Comparison of ENCODE assay signal across 9 cellular contexts in genomic region chr17:59521465-59522126, GRCh38. TPM values are rescaled to one million over a fixed set of nuclear protein-coding genes. Genes with fewer than 3 reads are reported as not detected.
DNase-seq lines count a peak whose midpoint lies in the region; ATAC-seq, FAIRE-seq and TF ChIP-seq lines count a peak whose summit lies in the region.
"Had no signal": no experiment of that assay in that cellular context is flagged by ENCODE, and none has a peak within 500 bp of the region (broad histone marks: within the 10 kb centered on the region; RNA-seq: fewer than 3 reads in every experiment).

No MANE protein-coding gene starts in this region.

- H3K36me3 Mint-ChIP-seq in activated B cell treated with CpG ODN at 0.5 μM for 24 hours (ENCODE audit: low read depth), result no peaks in the 10 kb centered on the region

- H3K27me3 ChIP-seq in bronchial epithelial cell (ENCODE audit: control insufficient read depth, insufficient read depth, low read length) (peaks cover 2% of the 10 kb centered on the region), kidney epithelial cell (ENCODE audit: control insufficient read depth, insufficient read depth, low read length) (no peaks in the 10 kb centered on the region)
- H3K27me3 ChIP-seq: BLaER1 had no signal

- CTCF ChIA-PET in activated B cell treated with CpG ODN at 0.5 μM for 24 hours (lab: Charles Lee), result interaction anchor here (0.6 to 2.6 kb wide), 8 partner anchors 20 to 393 kb away, joined by 3 to 10 read pairs (median 4); no protein-coding TSS in a partner anchor

- H3K36me3 ChIP-seq in bronchial epithelial cell (ENCODE audit: control insufficient read depth, insufficient read depth, low read length) (no peaks in the 10 kb centered on the region), kidney epithelial cell (ENCODE audit: control insufficient read depth, insufficient read depth, low read length) (no peaks in the 10 kb centered on the region)
- H3K36me3 ChIP-seq: BLaER1 had no signal

- no peak overlapping the region for H3K4me3 Mint-ChIP-seq in activated B cell treated with CpG ODN at 0.5 μM for 24 hours

- H3K27ac Mint-ChIP-seq in activated B cell treated with CpG ODN at 0.5 μM for 24 hours, result no peak overlapping the region

- H3K27me3 Mint-ChIP-seq in activated B cell treated with CpG ODN at 0.5 μM for 24 hours, result peaks cover 9% of the 10 kb centered on the region

- FAIRE-seq in bronchial epithelial cell (lab: Jason Lieb, UNC), result no peak

- POLR2A ChIA-PET in activated B cell treated with CpG ODN at 0.5 μM for 24 hours (lab: Charles Lee), result interaction anchor here (0.6 to 1.5 kb wide), 3 partner anchors 98 to 418 kb away, joined by 3 to 4 read pairs (median 3); partner anchors contain the start of genes CLTC and PTRH2

- DNase-seq in NCI-H1417 (lab: John Stamatoyannopoulos, UW) (peak; percentile 33 to 72 (median 61)), NCI-H1417 treated with DMSO at 0.1 percent for 48 hours (lab: John Stamatoyannopoulos, UW) (no peak), NCI-H2029 (lab: John Stamatoyannopoulos, UW) (peak; percentile 39), activated B cell treated with CpG ODN at 0.5 μM for 24 hours (peak; percentile 43), bronchial epithelial cell (ENCODE audit: low read depth) (peak; percentile 50), kidney epithelial cell (ENCODE audit: low read depth) (no peak)
- peak; percentile 33 to 61 for DNase-seq in stimulated activated CD4-positive, alpha-beta T cell treated with anti-CD3 and anti-CD28 coated beads, Interleukin-4, amount 100 ng/mL, for 4 hours

- ATAC-seq in activated B cell treated with CpG ODN at 0.5 μM for 24 hours (ENCODE audit: low read depth) (peak; percentile 71), HG03521 (IDR thresholded peaks at IDR 0.05; ENCODE audit: unreplicated experiment) (no peak)

- H3K4me3 ChIP-seq in bronchial epithelial cell (ENCODE audit: low read depth, low read length) (no peak overlapping the region), kidney epithelial cell (ENCODE audit: low read depth, low read length) (no peak overlapping the region)
- H3K4me3 ChIP-seq: BLaER1 had no signal

- peaks cover 4% of the 10 kb centered on the region for H3K4me1 Mint-ChIP-seq in activated B cell treated with CpG ODN at 0.5 μM for 24 hours

- intact Hi-C loops in activated B cell treated with CpG ODN at 0.5 μM for 24 hours (cut with micrococcal nuclease), result loop anchor here (1.0 to 10.0 kb wide), 5 partner anchors 36 to 515 kb away; no protein-coding TSS in a partner anchor

- H3K9me3 Mint-ChIP-seq in activated B cell treated with CpG ODN at 0.5 μM for 24 hours, result no peaks in the 10 kb centered on the region

- TF ChIP-seq CTCF in activated B cell treated with CpG ODN at 0.5 μM for 24 hours (IDR thresholded peaks at IDR 0.05) (peak; percentile 81), bronchial epithelial cell (IDR thresholded peaks at IDR 0.05; ENCODE audit: insufficient read depth, low read length, severe bottlenecking) (peak; percentile 91), kidney epithelial cell (IDR thresholded peaks at IDR 0.05; ENCODE audit: insufficient read depth, low read length, poor library complexity, severe bottlenecking) (peak; percentile 90)

RNA-seq across cellular contexts. Expression of gene DHX40, which starts 43.8 kb away (rescaled TPM):
- total RNA-seq in activated B cell treated with CpG ODN at 0.5 μM for 24 hours (19.1 and 22.6 TPM in 2 replicates), bronchial epithelial cell (29.3 and 37.6 TPM in 2 replicates), kidney epithelial cell (40.8 and 42.9 TPM in 2 replicates)

Comparison
In these comparisons a context has a peak if more than half of its experiments do, and no peak if none do; other contexts are left out.
1. DNase-seq: peak in NCI-H1417 (3 of 3), NCI-H2029 (single experiment), activated B cell treated with CpG ODN at 0.5 μM for 24 hours (single experiment), bronchial epithelial cell (single experiment) and stimulated activated CD4-positive, alpha-beta T cell treated with anti-CD3 and anti-CD28 coated beads, Interleukin-4, amount 100 ng/mL, for 4 hours (2 of 2); none in NCI-H1417 treated with DMSO at 0.1 percent for 48 hours (single experiment) and kidney epithelial cell (single experiment).
2. Peak in every context shown above with its lines, with median percentiles within 50 percentile points of each other: CTCF ChIP-seq.